Comparison of ENCODE assay signal across 29 cellular contexts in genomic region chr3:194117114-194117845, GRCh38. TPM values are rescaled to one million over a fixed set of nuclear protein-coding genes. Genes with fewer than 3 reads are reported as not detected.
A peak's percentile ranks its signal among the peaks of the same experiment; 100 is the strongest.
DNase-seq lines count a peak whose midpoint lies in the region; ATAC-seq and TF ChIP-seq lines count a peak whose summit lies in the region.
"Had no signal": no experiment of that assay in that cellular context is flagged by ENCODE, and none has a peak within 500 bp of the region (broad histone marks: within the 10 kb centered on the region; RNA-seq: fewer than 3 reads in every experiment).

No MANE protein-coding gene starts in this region.

- no peak overlapping the region for H3K4me3 ChIP-seq in H7 (ENCODE audit: insufficient read depth, low read depth, low read length)
- H3K4me3 ChIP-seq: BLaER1 treated with 17β-estradiol and CSF1 and Interleukin-3, amounts not matched to agents 10 nM and 100 nM; esophagus muscularis mucosa; heart right ventricle; SK-N-MC had no signal

- H3K36me3 ChIP-seq in H7 (replicated peaks; ENCODE audit: control insufficient read depth, insufficient read depth, low read length), result no peaks in the 10 kb centered on the region
- H3K36me3 ChIP-seq: BLaER1 treated with 17β-estradiol and CSF1 and Interleukin-3, amounts not matched to agents 10 nM and 100 nM; esophagus muscularis mucosa; heart right ventricle had no signal

- peak; percentile 20 for DNase-seq in H7
- no peak for DNase-seq in mesothelial cell of epicardium (ENCODE audit: low spot score in 2 of 2, unreplicated experiment in 2 of 2)
- DNase-seq in stimulated activated naive B cell treated with anti-CD40 and anti-IgM and Interleukin-4, amounts not matched to agents 10 μg/mL and 1 μg/mL and 100 μg/mL, for 72 hours, result no peak
- DNase-seq in nucleus accumbens (lab: John Stamatoyannopoulos, UW), result no peak
- no peak for DNase-seq in NCI-H2227 treated with DMSO at 0.1 percent for 48 hours (lab: John Stamatoyannopoulos, UW)
- DNase-seq in OCI-M2 (lab: John Stamatoyannopoulos, UW; ENCODE audit: unreplicated experiment), result no peak
- DNase-seq: activated CD4-positive, alpha-beta memory T cell treated with anti-CD3 and anti-CD28 coated beads for 36 hours; activated CD8-positive, alpha-beta memory T cell treated with anti-CD3 and anti-CD28 coated beads, Interleukin-2, amount 50 U/mL, for 48 hours; aorta; foreskin melanocyte; heart right ventricle; left cardiac atrium; naive thymus-derived CD4-positive, alpha-beta T cell; NCI-H1092; NCI-H187; NCI-H345; right cardiac atrium; stimulated activated CD4-positive, alpha-beta T cell treated with anti-CD3 and anti-CD28 coated beads, Interleukin-12 subunit alpha, Interleukin-12 subunit beta, amount 100 ng/mL, for 4 hours; stimulated activated CD4-positive, alpha-beta T cell treated with anti-CD3 and anti-CD28 coated beads, Interleukin-4, amount 100 ng/mL, for 1 hour had no signal

- no peaks in the 10 kb centered on the region for H3K27me3 Mint-ChIP-seq in mesothelial cell of epicardium (ENCODE audit: low read depth)
- peaks cover 0 to 6% of the 10 kb centered on the region in 2 donors for H3K27me3 Mint-ChIP-seq in stimulated activated naive B cell treated with anti-CD40 and anti-IgM and Interleukin-4, amounts not matched to agents 10 μg/mL and 1 μg/mL and 100 μg/mL, for 72 hours

- peaks cover 32% of the 10 kb centered on the region for H3K4me1 Mint-ChIP-seq in mesothelial cell of epicardium
- peaks cover 26 to 28% of the 10 kb centered on the region in 2 donors for H3K4me1 Mint-ChIP-seq in stimulated activated naive B cell treated with anti-CD40 and anti-IgM and Interleukin-4, amounts not matched to agents 10 μg/mL and 1 μg/mL and 100 μg/mL, for 72 hours

- TF ChIP-seq CTCF in VCaP (conservative IDR thresholded peaks at IDR 0.05), result no peak
- no peak for TF ChIP-seq CTCF in mesothelial cell of epicardium (IDR thresholded peaks at IDR 0.05; ENCODE audit: unreplicated experiment)

- H3K36me3 Mint-ChIP-seq in mesothelial cell of epicardium, result no peaks in the 10 kb centered on the region
- H3K36me3 Mint-ChIP-seq in stimulated activated naive B cell treated with anti-CD40 and anti-IgM and Interleukin-4, amounts not matched to agents 10 μg/mL and 1 μg/mL and 100 μg/mL, for 72 hours, result no peaks in the 10 kb centered on the region
- H3K36me3 Mint-ChIP-seq: activated CD4-positive, alpha-beta memory T cell treated with anti-CD3 and anti-CD28 coated beads for 36 hours; activated naive CD8-positive, alpha-beta T cell; memory B cell; naive thymus-derived CD4-positive, alpha-beta T cell had no signal

- no peak overlapping the region for H3K4me3 Mint-ChIP-seq in mesothelial cell of epicardium
- H3K4me3 Mint-ChIP-seq in stimulated activated naive B cell treated with anti-CD40 and anti-IgM and Interleukin-4, amounts not matched to agents 10 μg/mL and 1 μg/mL and 100 μg/mL, for 72 hours, result no peak overlapping the region
- H3K4me3 Mint-ChIP-seq: activated CD4-positive, alpha-beta memory T cell treated with anti-CD3 and anti-CD28 coated beads for 36 hours; activated naive CD8-positive, alpha-beta T cell; dendritic cell treated with granulocyte-macrophage colony-stimulating factor and Interleukin-4, amounts not matched to agents 40 ng/mL and 50 ng/mL, for 4 days; memory B cell; naive thymus-derived CD4-positive, alpha-beta T cell had no signal

- ATAC-seq in stimulated activated naive B cell treated with anti-CD40 and anti-IgM and Interleukin-4, amounts not matched to agents 10 μg/mL and 1 μg/mL and 100 μg/mL, for 72 hours (replicated peaks), result no peak
- ATAC-seq in HG02885 (IDR thresholded peaks at IDR 0.05; ENCODE audit: poor library complexity, unreplicated experiment), result no peak
- ATAC-seq: activated CD4-positive, CD25-positive, alpha-beta regulatory T cell treated with anti-CD3 and anti-CD28 coated beads, Interleukin-2, amount 50 U/mL, for 24 hours; heart right ventricle; left cardiac atrium; naive thymus-derived CD4-positive, alpha-beta T cell; right cardiac atrium had no signal

- H3K9me3 Mint-ChIP-seq in mesothelial cell of epicardium, result no peaks in the 10 kb centered on the region
- peaks cover 0 to 1% of the 10 kb centered on the region in 2 donors for H3K9me3 Mint-ChIP-seq in stimulated activated naive B cell treated with anti-CD40 and anti-IgM and Interleukin-4, amounts not matched to agents 10 μg/mL and 1 μg/mL and 100 μg/mL, for 72 hours
- H3K9me3 Mint-ChIP-seq: activated CD4-positive, alpha-beta memory T cell treated with anti-CD3 and anti-CD28 coated beads for 36 hours; dendritic cell treated with granulocyte-macrophage colony-stimulating factor and Interleukin-4, amounts not matched to agents 40 ng/mL and 50 ng/mL, for 4 days; memory B cell; naive thymus-derived CD4-positive, alpha-beta T cell had no signal

- H3K27ac Mint-ChIP-seq in mesothelial cell of epicardium, result peak overlapping the region; percentile 40
- peak overlapping the region; percentile 14 for H3K27ac Mint-ChIP-seq in stimulated activated naive B cell treated with anti-CD40 and anti-IgM and Interleukin-4, amounts not matched to agents 10 μg/mL and 1 μg/mL and 100 μg/mL, for 72 hours
- H3K27ac Mint-ChIP-seq: activated CD4-positive, alpha-beta memory T cell treated with anti-CD3 and anti-CD28 coated beads for 36 hours; activated naive CD8-positive, alpha-beta T cell; dendritic cell treated with granulocyte-macrophage colony-stimulating factor and Interleukin-4, amounts not matched to agents 40 ng/mL and 50 ng/mL, for 4 days; memory B cell; naive thymus-derived CD4-positive, alpha-beta T cell had no signal

- no peaks in the 10 kb centered on the region for H3K27me3 ChIP-seq in H7 (ENCODE audit: control insufficient read depth, insufficient read depth, low read length)
- H3K27me3 ChIP-seq: esophagus muscularis mucosa had no signal

- H3K27ac ChIP-seq in VCaP, result peak overlapping the region; percentile 46; the same call in 1 of the 2 replicates
- H3K27ac ChIP-seq: BLaER1 treated with 17β-estradiol and CSF1 and Interleukin-3, amounts not matched to agents 10 nM and 100 nM; esophagus muscularis mucosa; heart right ventricle; HL-60; SK-N-MC had no signal

RNA-seq across cellular contexts. Expression of gene HES1, which starts 18.7 kb away (rescaled TPM):
- 49.4 and 70.9 TPM in 2 replicates for total RNA-seq in H7 (2014; rRNA removed; shearing (Covaris generic))
- 99.9 to 108 TPM (median 104 TPM) in 3 replicates for total RNA-seq in mesothelial cell of epicardium
